Comparison of ENCODE assay signal across 25 cellular contexts in genomic region chr3:143934791-143935190, GRCh38. TPM values are rescaled to one million over a fixed set of nuclear protein-coding genes. Genes with fewer than 3 reads are reported as not detected.
DNase-seq lines count a peak whose midpoint lies in the region; ATAC-seq, FAIRE-seq and TF ChIP-seq lines count a peak whose summit lies in the region.
"Had no signal": no experiment of that assay in that cellular context is flagged by ENCODE, and none has a peak within 500 bp of the region (broad histone marks: within the 10 kb centered on the region; RNA-seq: fewer than 3 reads in every experiment).

No MANE protein-coding gene starts in this region.

- H2AFZ ChIP-seq in HepG2 (ENCODE audit: low read length) = no peak overlapping the region

- in situ Hi-C loops in HepG2 (cut with HindIII; ENCODE audit: extremely low pct_ligation_motif_present, low pct_unique_long_range_greater_than_20kb) = no loop called here

- H3K79me2 ChIP-seq in HepG2 (ENCODE audit: insufficient read depth, low read length) = no peaks in the 10 kb centered on the region

- H3K27ac ChIP-seq in HepG2 (ENCODE audit: extremely low read length, insufficient read depth, low read length) (no peak overlapping the region), right lobe of liver (no peak overlapping the region)
- H3K27ac ChIP-seq: A549; BLaER1 treated with 17β-estradiol and CSF1 and Interleukin-3, amounts not matched to agents 10 nM and 100 nM had no signal

- FAIRE-seq in HepG2 (lab: Jason Lieb, UNC) (no peak), bronchial epithelial cell (lab: Jason Lieb, UNC) (peak; percentile 76)
- FAIRE-seq: A549, D721Med, GM12892, GM19239, H54 had no signal

- H3K4me3 ChIP-seq in HepG2 (replicated peaks in 1 of 3; ENCODE audit: insufficient read depth in 1 of 3, low read depth in 2 of 3, low read length in 3 of 3) (no peak overlapping the region), right lobe of liver (no peak overlapping the region), bronchial epithelial cell (ENCODE audit: low read depth, low read length) (no peak overlapping the region), fibroblast of pulmonary artery (replicated peaks; ENCODE audit: low read depth, low read length) (no peak overlapping the region)
- H3K4me3 ChIP-seq: A549; BLaER1 treated with 17β-estradiol and CSF1 and Interleukin-3, amounts not matched to agents 10 nM and 100 nM; GM23338; HAP-1 had no signal

- ATAC-seq in HepG2 (no peak), right lobe of liver (no peak), HG03108 (IDR thresholded peaks at IDR 0.05; ENCODE audit: unreplicated experiment) (no peak)
- ATAC-seq: A549, GM23338 had no signal

- H3K9ac ChIP-seq in HepG2 (ENCODE audit: insufficient read depth, low read depth, low read length) = no peak overlapping the region
- H3K9ac ChIP-seq: BLaER1 treated with 17β-estradiol and CSF1 and Interleukin-3, amounts not matched to agents 10 nM and 100 nM had no signal

- POLR2A ChIA-PET in HepG2 (lab: Yijun Ruan, JAX) = no interaction called here

- TF ChIP-seq POLR2A in HepG2 (IDR thresholded peaks at IDR 0.05; ENCODE audit: insufficient read depth in 1 of 2, low read depth in 2 of 2, low read length in 2 of 2) (no peak), right lobe of liver (IDR thresholded peaks at IDR 0.05) (no peak)

- DNase-seq in HepG2 (ENCODE audit: low spot score) (no peak), right lobe of liver (no peak), bronchial epithelial cell (ENCODE audit: low read depth) (peak; percentile 55), fibroblast of pulmonary artery (ENCODE audit: low read depth) (peak; percentile 6), kidney tubule cell (ENCODE audit: low spot score) (no peak), GM20000 (ENCODE audit: low spot score) (no peak)
- DNase-seq: 8988T; ACHN; AML-193; BE2C; CD4-positive, alpha-beta T cell; CD8-positive, alpha-beta memory T cell; DMS 273 treated with DMSO at 0.1 percent for 48 hours; DMS79 treated with DMSO at 0.1 percent for 48 hours; GF-D8; HFFc6 had no signal

- TF ChIP-seq CTCF in HepG2 (CRISPR knock-in tag; IDR thresholded peaks at IDR 0.05) (no peak), right lobe of liver (IDR thresholded peaks at IDR 0.05) (no peak), bronchial epithelial cell (IDR thresholded peaks at IDR 0.05; ENCODE audit: insufficient read depth, low read length, severe bottlenecking) (no peak), fibroblast of pulmonary artery (IDR thresholded peaks at IDR 0.05; ENCODE audit: low read length, missing control alignments) (no peak), GM20000 (IDR thresholded peaks at IDR 0.05; ENCODE audit: extremely low read depth, missing control alignments) (no peak)

- 0% methylated on average over 3 of the region's 3 CpGs for WGBS in HepG2 (ENCODE audit: low lambda C conversion rate)
- WGBS in right lobe of liver (ENCODE audit: insufficient coverage, low coverage, low lambda C conversion rate, missing lambda C conversion rate) = 53% methylated on average over 3 of the region's 3 CpGs

- H3K27me3 ChIP-seq in HepG2 (ENCODE audit: control insufficient read depth in 1 of 2, insufficient read depth in 2 of 2, low read length in 2 of 2) (no peaks in the 10 kb centered on the region), right lobe of liver (peaks cover 0 to 3% of the 10 kb centered on the region in 2 donors), bronchial epithelial cell (ENCODE audit: control insufficient read depth, insufficient read depth, low read length) (no peaks in the 10 kb centered on the region)
- H3K27me3 ChIP-seq: BLaER1 treated with 17β-estradiol and CSF1 and Interleukin-3, amounts not matched to agents 10 nM and 100 nM had no signal

- no TSS peak for BruUV-seq in HepG2 (replicated peaks; lab: Mats Ljungman, UMichigan)

- H3K4me1 ChIP-seq in HepG2 (ENCODE audit: insufficient read depth, low read length) = no peaks in the 10 kb centered on the region
- H3K4me1 ChIP-seq in right lobe of liver = no peaks in the 10 kb centered on the region
- H3K4me1 ChIP-seq: A549; BE2C; BLaER1 treated with 17β-estradiol and CSF1 and Interleukin-3, amounts not matched to agents 10 nM and 100 nM; HAP-1 had no signal

- H4K20me1 ChIP-seq in HepG2 (ENCODE audit: insufficient read depth, low read length) = no peaks in the 10 kb centered on the region
- H4K20me1 ChIP-seq: BLaER1 treated with 17β-estradiol and CSF1 and Interleukin-3, amounts not matched to agents 10 nM and 100 nM had no signal

- no peaks in the 10 kb centered on the region for H3K9me3 ChIP-seq in HepG2 (ENCODE audit: low read length)
- no peaks in the 10 kb centered on the region for H3K9me3 ChIP-seq in right lobe of liver
- H3K9me3 ChIP-seq: A549, BE2C, HAP-1 had no signal

- no peak overlapping the region for H3K4me2 ChIP-seq in HepG2 (ENCODE audit: low read depth, low read length)
- H3K4me2 ChIP-seq: A549; BLaER1 treated with 17β-estradiol and CSF1 and Interleukin-3, amounts not matched to agents 10 nM and 100 nM; GM23338 had no signal

- intact Hi-C loops in HepG2 (cut with micrococcal nuclease; ENCODE audit: unreplicated experiment) (no loop called here), right lobe of liver (cut with DNase I) (no loop called here)

- TF ChIP-seq RAD21 in HepG2 (CRISPR knock-in tag; IDR thresholded peaks at IDR 0.05) = no peak

- TF ChIP-seq EP300 in HepG2 (IDR thresholded peaks at IDR 0.05; ENCODE audit: low read depth in 2 of 2, low read length in 2 of 2) (no peak), HepG2 (CRISPR knock-in tag; IDR thresholded peaks at IDR 0.05; ENCODE audit: borderline replicate concordance) (no peak)

- no peaks in the 10 kb centered on the region for H3K36me3 ChIP-seq in HepG2 (replicated peaks in 1 of 2; ENCODE audit: control insufficient read depth in 1 of 2, insufficient read depth in 2 of 2, low read length in 2 of 2)
- H3K36me3 ChIP-seq in right lobe of liver = no peaks in the 10 kb centered on the region
- no peaks in the 10 kb centered on the region for H3K36me3 ChIP-seq in bronchial epithelial cell (ENCODE audit: control insufficient read depth, insufficient read depth, low read length)
- H3K36me3 ChIP-seq: BE2C; BLaER1 treated with 17β-estradiol and CSF1 and Interleukin-3, amounts not matched to agents 10 nM and 100 nM; HAP-1 had no signal

- CTCF ChIA-PET in HepG2 (lab: Yijun Ruan, JAX; ENCODE audit: low intra/inter-chr PET ratio, low total read pairs) = no interaction called here

TF ChIP-seq in HepG2, 621 proteins besides CTCF, POLR2A, EP300 and RAD21:
- TF ChIP-seq MXD3 (CRISPR knock-in tag; IDR thresholded peaks at IDR 0.05) (no peak), ZNF256 (CRISPR knock-in tag; conservative IDR thresholded peaks at IDR 0.05) (no peak), CREB1 (IDR thresholded peaks at IDR 0.05) (0 out of 2 replicates have a peak, but pooled peaks have one; percentile 12), CREB1 (CRISPR knock-in tag; IDR thresholded peaks at IDR 0.05) (no peak)

RNA-seq across cellular contexts. Expression of gene DIPK2A, which starts 36.8 kb away (rescaled TPM):
- total RNA-seq in HepG2 (2016; rRNA removed; fragmentation: Illumina TruSeq; extraction: Trizol) (3.3 and 8.0 TPM in 2 replicates), right lobe of liver (10 to 100 TPM in 5 of 6 experiments, 1 to 10 TPM in 1; 5.4 to 16.6 (median 14.5) TPM), bronchial epithelial cell (19.0 and 35.5 TPM in 2 replicates)
- 17.2 and 18.6 TPM in 2 replicates for total RNA-seq in HepG2 (2016; cell fraction: cytosol; rRNA removed; fragmentation: Illumina TruSeq; extraction: Trizol; ENCODE audit: low read depth)
- 3.1 and 7.8 TPM in 2 replicates for total RNA-seq in HepG2 (2016; cell fraction: insoluble cytoplasmic fraction; rRNA removed; fragmentation: Illumina TruSeq; extraction: Trizol)
- 6.8 and 7.4 TPM in 2 replicates for total RNA-seq in HepG2 (2016; cell fraction: membrane; rRNA removed; fragmentation: Illumina TruSeq; extraction: Trizol)
- 10.5 and 11.3 TPM in 2 replicates for total RNA-seq in HepG2 (2016; cell fraction: nucleus; rRNA removed; fragmentation: Illumina TruSeq; extraction: Trizol)
- 4.1 and 5.8 TPM in 2 replicates for polyA plus RNA-seq in HepG2 (2011; rRNA removed)
- 4.0 and 6.9 TPM in 2 replicates for polyA plus RNA-seq in HepG2 (2011; cell fraction: cytosol; rRNA removed)
- 8.8 and 14.0 TPM in 2 replicates for polyA plus RNA-seq in HepG2 (2011; cell fraction: nucleus; rRNA removed)
- polyA plus RNA-seq in HepG2 (2012) = 6.9 and 8.8 TPM in 2 replicates
- 0.35 and 0.37 TPM in 2 replicates for polyA plus RNA-seq in HepG2 (2016; cell fraction: cytosol; fragmentation: Illumina TruSeq; extraction: Trizol; ENCODE audit: low read depth)
- polyA plus RNA-seq in HepG2 (2016; cell fraction: insoluble cytoplasmic fraction; fragmentation: Illumina TruSeq; extraction: Trizol; ENCODE audit: low read depth) = 3.8 and 4.1 TPM in 2 replicates
- 1.00 and 1.1 TPM in 2 replicates for polyA plus RNA-seq in HepG2 (2016; cell fraction: membrane; fragmentation: Illumina TruSeq; extraction: Trizol; ENCODE audit: low read depth)
- 12.4 and 14.3 TPM in 2 replicates for polyA plus RNA-seq in HepG2 (2016; cell fraction: nucleus; fragmentation: Illumina TruSeq; extraction: Trizol; ENCODE audit: insufficient read depth, low read depth)
- 35.4 and 74.5 TPM in 2 replicates for polyA minus RNA-seq in HepG2 (2011; rRNA and poly(A)+ RNA removed; ENCODE audit: low replicate concordance)
- 27.0 and 28.7 TPM in 2 replicates for polyA minus RNA-seq in HepG2 (2011; cell fraction: cytosol; rRNA and poly(A)+ RNA removed)
- polyA minus RNA-seq in HepG2 (2011; cell fraction: nucleus; rRNA and poly(A)+ RNA removed) = 32.8 and 47.2 TPM in 2 replicates

Comparison
In these comparisons a context has a peak if more than half of its experiments do, and no peak if none do; other contexts are left out.
1. DNase-seq: peak in bronchial epithelial cell (single experiment) and fibroblast of pulmonary artery (single experiment); none in HepG2 (single experiment), right lobe of liver (0 of 3), kidney tubule cell (single experiment) and GM20000 (single experiment).